8 cellular contexts compared by ENCODE assay signal in the genomic region with DNA sequence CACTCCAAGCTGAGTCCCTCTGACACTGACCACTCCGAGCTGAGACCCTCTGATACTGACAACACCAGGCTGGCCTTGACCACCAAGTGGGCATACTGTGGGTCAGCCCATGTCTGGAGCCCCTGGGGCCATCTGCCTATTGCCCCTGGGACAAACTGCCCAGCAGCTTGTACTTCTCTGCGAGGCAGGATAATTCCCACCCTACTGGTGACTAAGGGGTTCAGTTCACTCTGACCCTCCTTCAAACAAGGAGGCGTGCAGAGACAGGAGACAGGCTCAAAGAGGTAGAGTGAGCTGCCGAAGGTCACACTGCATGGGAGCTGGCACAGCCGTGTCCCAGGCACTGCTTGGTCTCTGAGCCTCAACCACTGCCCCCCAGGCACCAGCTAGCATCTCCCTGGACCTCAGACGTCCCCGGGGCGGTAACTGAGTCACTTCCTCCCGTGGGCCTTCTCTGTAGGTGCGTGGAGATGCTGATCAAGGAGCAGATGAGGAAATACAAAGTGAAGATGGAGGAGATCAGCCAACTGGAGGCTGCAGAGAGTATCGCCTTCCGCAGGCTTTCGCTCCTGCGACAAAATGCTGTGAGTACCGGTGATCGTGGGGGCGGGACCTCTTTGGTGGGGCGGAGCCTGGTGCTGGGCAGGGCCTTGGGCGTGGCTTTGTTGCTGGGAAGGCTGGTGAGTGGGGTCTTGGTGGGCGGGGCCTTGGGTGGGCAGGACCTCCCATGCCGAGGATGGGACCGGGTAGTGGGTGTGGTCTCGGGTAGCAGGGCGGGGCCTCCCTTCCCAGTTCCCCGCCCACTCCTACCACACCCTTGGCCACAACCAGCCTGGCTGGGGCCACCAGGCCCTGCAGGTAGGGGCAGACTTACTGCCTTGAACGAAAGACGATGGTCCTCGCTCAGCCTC. TPM values are rescaled to one million over a fixed set of nuclear protein-coding genes. Genes with fewer than 3 reads are reported as not detected.
A peak's percentile ranks its signal among the peaks of the same experiment; 100 is the strongest.
DNase-seq lines count a peak whose midpoint lies in the region; ATAC-seq and TF ChIP-seq lines count a peak whose summit lies in the region.

No MANE protein-coding gene starts in this region.

- no peak overlapping the region for H3K4me3 ChIP-seq in SK-N-SH (ENCODE audit: low read depth in 2 of 2, low read length in 1 of 2)

- H3F3A ChIP-seq in SK-N-SH (replicated peaks; ENCODE audit: insufficient read depth): peaks cover 8% of the 10 kb centered on the region

- CTCF ChIA-PET in SK-N-SH (lab: Yijun Ruan, JAX): interaction anchor here (0.6 to 1.6 kb wide), 2 partner anchors 27 to 73 kb away, joined by 3 to 4 read pairs; partner anchors contain the start of gene ANKLE1

- no peaks in the 10 kb centered on the region for H3K9me3 ChIP-seq in SK-N-SH

- no peak overlapping the region for H3K9ac ChIP-seq in SK-N-SH

- no peak overlapping the region for H2AFZ ChIP-seq in SK-N-SH (ENCODE audit: low read depth)

- peak; percentile 47 for ATAC-seq in GM18502 (IDR thresholded peaks at IDR 0.05; ENCODE audit: poor library complexity, unreplicated experiment)
- ATAC-seq in GM19328 (IDR thresholded peaks at IDR 0.05; ENCODE audit: unreplicated experiment): no peak
- no peak for ATAC-seq in HG02840 (IDR thresholded peaks at IDR 0.05; ENCODE audit: low FRiP score, unreplicated experiment)

- peak overlapping the region in 1 of 2 experiments; percentile 5; a peak in 1 of 4 replicates for H3K27ac ChIP-seq in SK-N-SH (ENCODE audit: low read depth in 2 of 2, low read length in 1 of 2)

- H3K27me3 ChIP-seq in SK-N-SH (ENCODE audit: insufficient read depth): no peaks in the 10 kb centered on the region

- peak; percentile 45 for DNase-seq in AG08395 (ENCODE audit: low spot score)
- DNase-seq in SK-N-SH: peak; percentile 95
- peak; percentile 93 for DNase-seq in ecto neural progenitor cell (ENCODE audit: low spot score)
- peak; percentile 31 to 51 for DNase-seq in stimulated activated CD4-positive, alpha-beta T cell treated with anti-CD3 and anti-CD28 coated beads, Interleukin-2, amount 100 ng/mL, for 48 hours
- no peak for DNase-seq in activated gamma-delta T cell (lab: John Stamatoyannopoulos, UW)

- no peak for TF ChIP-seq EP300 in SK-N-SH (IDR thresholded peaks at IDR 0.05; ENCODE audit: borderline replicate concordance in 1 of 2, low read depth in 1 of 2, low read length in 1 of 2)

- peaks cover 13 to 37% of the 10 kb centered on the region in 2 experiments for H3K36me3 ChIP-seq in SK-N-SH (replicated peaks in 1 of 2; ENCODE audit: control insufficient read depth in 1 of 2, insufficient read depth in 2 of 2, low read length in 1 of 2)

- peaks cover under 1 to 2% of the 10 kb centered on the region in 2 experiments; a peak in 2 of 4 replicates for H3K4me1 ChIP-seq in SK-N-SH (ENCODE audit: control insufficient read depth in 1 of 2, insufficient read depth in 2 of 2, low read depth in 1 of 2, low read length in 1 of 2)

- H3K9me2 ChIP-seq in SK-N-SH: no peaks in the 10 kb centered on the region

- H3K79me2 ChIP-seq in SK-N-SH (ENCODE audit: insufficient read depth): no peaks in the 10 kb centered on the region

- no peak overlapping the region for H3K4me2 ChIP-seq in SK-N-SH

- no peak for TF ChIP-seq RAD21 in SK-N-SH (IDR thresholded peaks at IDR 0.05; ENCODE audit: low read length)

- H4K20me1 ChIP-seq in SK-N-SH (ENCODE audit: insufficient read depth): no peaks in the 10 kb centered on the region

- POLR2A ChIA-PET in SK-N-SH (lab: Yijun Ruan, JAX): no interaction called here

- no peak for TF ChIP-seq CTCF in SK-N-SH (IDR thresholded peaks at IDR 0.05)

- WGBS in SK-N-SH (ENCODE audit: low lambda C conversion rate): 70% methylated on average over 18 of the region's 28 CpGs

TF ChIP-seq in SK-N-SH, 30 proteins besides CTCF, POLR2A, EP300 and RAD21 (continues in another document):
- no peak for TF ChIP-seq NRF1 (IDR thresholded peaks at IDR 0.05; ENCODE audit: low read depth, low read length)
- TF ChIP-seq FOXJ3 (CRISPR knock-in tag; IDR thresholded peaks at IDR 0.05): no peak
- no peak for TF ChIP-seq TAF1 (IDR thresholded peaks at IDR 0.05; ENCODE audit: borderline replicate concordance, low read depth, low read length)
- no peak for TF ChIP-seq SMC3 (IDR thresholded peaks at IDR 0.05; ENCODE audit: low read depth, low read length)
- TF ChIP-seq, protein P1, sequence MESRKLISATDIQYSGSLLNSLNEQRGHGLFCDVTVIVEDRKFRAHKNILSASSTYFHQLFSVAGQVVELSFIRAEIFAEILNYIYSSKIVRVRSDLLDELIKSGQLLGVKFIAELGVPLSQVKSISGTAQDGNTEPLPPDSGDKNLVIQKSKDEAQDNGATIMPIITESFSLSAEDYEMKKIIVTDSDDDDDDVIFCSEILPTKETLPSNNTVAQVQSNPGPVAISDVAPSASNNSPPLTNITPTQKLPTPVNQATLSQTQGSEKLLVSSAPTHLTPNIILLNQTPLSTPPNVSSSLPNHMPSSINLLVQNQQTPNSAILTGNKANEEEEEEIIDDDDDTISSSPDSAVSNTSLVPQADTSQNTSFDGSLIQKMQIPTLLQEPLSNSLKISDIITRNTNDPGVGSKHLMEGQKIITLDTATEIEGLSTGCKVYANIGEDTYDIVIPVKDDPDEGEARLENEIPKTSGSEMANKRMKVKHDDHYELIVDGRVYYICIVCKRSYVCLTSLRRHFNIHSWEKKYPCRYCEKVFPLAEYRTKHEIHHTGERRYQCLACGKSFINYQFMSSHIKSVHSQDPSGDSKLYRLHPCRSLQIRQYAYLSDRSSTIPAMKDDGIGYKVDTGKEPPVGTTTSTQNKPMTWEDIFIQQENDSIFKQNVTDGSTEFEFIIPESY (IDR thresholded peaks at IDR 0.05; ENCODE audit: borderline replicate concordance, low read depth): no peak
- TF ChIP-seq REST (IDR thresholded peaks at IDR 0.05; ENCODE audit: low read depth, low read length): no peak
- TF ChIP-seq FOXM1 (IDR thresholded peaks at IDR 0.05; ENCODE audit: low read depth): no peak
- TF ChIP-seq, protein P2, sequence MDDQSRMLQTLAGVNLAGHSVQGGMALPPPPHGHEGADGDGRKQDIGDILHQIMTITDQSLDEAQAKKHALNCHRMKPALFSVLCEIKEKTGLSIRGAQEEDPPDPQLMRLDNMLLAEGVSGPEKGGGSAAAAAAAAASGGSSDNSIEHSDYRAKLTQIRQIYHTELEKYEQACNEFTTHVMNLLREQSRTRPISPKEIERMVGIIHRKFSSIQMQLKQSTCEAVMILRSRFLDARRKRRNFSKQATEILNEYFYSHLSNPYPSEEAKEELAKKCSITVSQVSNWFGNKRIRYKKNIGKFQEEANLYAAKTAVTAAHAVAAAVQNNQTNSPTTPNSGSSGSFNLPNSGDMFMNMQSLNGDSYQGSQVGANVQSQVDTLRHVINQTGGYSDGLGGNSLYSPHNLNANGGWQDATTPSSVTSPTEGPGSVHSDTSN (IDR thresholded peaks at IDR 0.05): no peak
- no peak for TF ChIP-seq CHD2 (IDR thresholded peaks at IDR 0.05; ENCODE audit: low read length, partially characterized antibody)
- TF ChIP-seq, protein P3, sequence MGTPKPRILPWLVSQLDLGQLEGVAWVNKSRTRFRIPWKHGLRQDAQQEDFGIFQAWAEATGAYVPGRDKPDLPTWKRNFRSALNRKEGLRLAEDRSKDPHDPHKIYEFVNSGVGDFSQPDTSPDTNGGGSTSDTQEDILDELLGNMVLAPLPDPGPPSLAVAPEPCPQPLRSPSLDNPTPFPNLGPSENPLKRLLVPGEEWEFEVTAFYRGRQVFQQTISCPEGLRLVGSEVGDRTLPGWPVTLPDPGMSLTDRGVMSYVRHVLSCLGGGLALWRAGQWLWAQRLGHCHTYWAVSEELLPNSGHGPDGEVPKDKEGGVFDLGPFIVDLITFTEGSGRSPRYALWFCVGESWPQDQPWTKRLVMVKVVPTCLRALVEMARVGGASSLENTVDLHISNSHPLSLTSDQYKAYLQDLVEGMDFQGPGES (IDR thresholded peaks at IDR 0.05; ENCODE audit: low read depth, low read length): no peak
- no peak for TF ChIP-seq RFX5 (IDR thresholded peaks at IDR 0.05; ENCODE audit: low read length)

RNA-seq across cellular contexts. Expression of gene USE1, which starts 5.8 kb away (rescaled TPM):
- polyA plus RNA-seq in SK-N-SH (2012; rRNA removed): 63.9 and 81.8 TPM in 2 replicates
- 50.5 and 51.0 TPM in 2 replicates for polyA plus RNA-seq in SK-N-SH (2012; cell fraction: cytosol; rRNA removed)
- polyA plus RNA-seq in SK-N-SH (2012; cell fraction: nucleus; rRNA removed): 75.2 and 100 TPM in 2 replicates

RNA-seq across cellular contexts. Expression of gene OCEL1, which starts 16.6 kb away (rescaled TPM):
- polyA plus RNA-seq in SK-N-SH (2012; rRNA removed): 9.1 and 9.8 TPM in 2 replicates
- polyA plus RNA-seq in SK-N-SH (2012; cell fraction: cytosol; rRNA removed): 6.5 and 8.9 TPM in 2 replicates
- polyA plus RNA-seq in SK-N-SH (2012; cell fraction: nucleus; rRNA removed): 18.3 and 24.7 TPM in 2 replicates

RNA-seq across cellular contexts. Expression of gene NR2F6, which starts 36.3 kb away (rescaled TPM):
- polyA plus RNA-seq in SK-N-SH (2012; rRNA removed): 31.7 and 37.3 TPM in 2 replicates
- polyA plus RNA-seq in SK-N-SH (2012; cell fraction: cytosol; rRNA removed): 16.0 and 27.7 TPM in 2 replicates
- 33.4 and 46.3 TPM in 2 replicates for polyA plus RNA-seq in SK-N-SH (2012; cell fraction: nucleus; rRNA removed)

RNA-seq across cellular contexts. Expression of gene USHBP1, which starts 55.2 kb away (rescaled TPM):
- 0.03 and 0.05 TPM in 2 replicates for polyA plus RNA-seq in SK-N-SH (2012; rRNA removed)
- 0.01 TPM in 2 replicates for polyA plus RNA-seq in SK-N-SH (2012; cell fraction: cytosol; rRNA removed)
- 0.02 and 0.06 TPM in 2 replicates for polyA plus RNA-seq in SK-N-SH (2012; cell fraction: nucleus; rRNA removed)

RNA-seq across cellular contexts. Expression of gene BABAM1, which starts 57.9 kb away (rescaled TPM):
- 192 TPM in 2 replicates for polyA plus RNA-seq in SK-N-SH (2012; rRNA removed)
- 112 and 137 TPM in 2 replicates for polyA plus RNA-seq in SK-N-SH (2012; cell fraction: cytosol; rRNA removed)
- polyA plus RNA-seq in SK-N-SH (2012; cell fraction: nucleus; rRNA removed): 286 and 348 TPM in 2 replicates
